In genomic region chr19:44754743-44755066, GRCh38 we compare ENCODE assay signal across 8 cellular contexts. TPM values are rescaled to one million over a fixed set of nuclear protein-coding genes. Genes with fewer than 3 reads are reported as not detected.
DNase-seq lines count a peak whose midpoint lies in the region; ATAC-seq and TF ChIP-seq lines count a peak whose summit lies in the region.

No MANE protein-coding gene starts in this region.

- no peak for DNase-seq in T-helper 17 cell
- no peak for DNase-seq in activated gamma-delta T cell (lab: John Stamatoyannopoulos, UW)
- no peak for DNase-seq in DMS114 treated with DMSO at 0.1 percent for 48 hours (lab: John Stamatoyannopoulos, UW; ENCODE audit: unreplicated experiment)

- H3K4me1 ChIP-seq in gastroesophageal sphincter = peaks cover 0 to 98% (median 67%) of the 10 kb centered on the region in 3 donors
- H3K4me1 ChIP-seq in skeletal muscle satellite cell (ENCODE audit: control insufficient read depth, insufficient read depth, low read length) = peaks cover 77% of the 10 kb centered on the region

- no peaks in the 10 kb centered on the region for H3K27me3 Mint-ChIP-seq in T-helper 17 cell

- H3K9ac ChIP-seq in skeletal muscle satellite cell (ENCODE audit: low read depth, low read length) = peak overlapping the region; percentile 82

- peaks cover 48% of the 10 kb centered on the region for H3K4me1 Mint-ChIP-seq in T-helper 17 cell

- TF ChIP-seq CTCF in gastroesophageal sphincter (IDR thresholded peaks at IDR 0.05) = no peak

- H3K27me3 ChIP-seq in gastroesophageal sphincter (no peaks in the 10 kb centered on the region), skeletal muscle satellite cell (ENCODE audit: control insufficient read depth, insufficient read depth, low read length) (no peaks in the 10 kb centered on the region)

- H3K27ac ChIP-seq in gastroesophageal sphincter = peak overlapping the region in 3 of 4 donors; percentile 88 to 93 (median 90)

- TF ChIP-seq EP300 in gastroesophageal sphincter (IDR thresholded peaks at IDR 0.05) = no peak

- peak overlapping the region in 1 of 2 donors; percentile 49 for H3K4me3 ChIP-seq in gastroesophageal sphincter
- H3K4me3 ChIP-seq in skeletal muscle satellite cell (ENCODE audit: low read length) = peak overlapping the region; percentile 65

- H3K27ac Mint-ChIP-seq in T-helper 17 cell = peak overlapping the region; percentile 98

- H3K4me2 ChIP-seq in skeletal muscle satellite cell (ENCODE audit: low read length) = peak overlapping the region; percentile 95

- H3K9me3 ChIP-seq in T-helper 17 cell (ENCODE audit: control insufficient read depth, low read length, poor library complexity, severe bottlenecking) = no peaks in the 10 kb centered on the region
- H3K9me3 ChIP-seq in gastroesophageal sphincter = no peaks in the 10 kb centered on the region
- H3K9me3 ChIP-seq in skeletal muscle satellite cell (replicated peaks; ENCODE audit: low read length) = no peaks in the 10 kb centered on the region

- H3K36me3 ChIP-seq in gastroesophageal sphincter (peaks cover 0 to 65% of the 10 kb centered on the region in 2 donors), skeletal muscle satellite cell (ENCODE audit: insufficient read depth, low read length) (peaks cover 49% of the 10 kb centered on the region)

- no peak for TF ChIP-seq POLR2A in gastroesophageal sphincter (IDR thresholded peaks at IDR 0.05)

- H3K4me3 Mint-ChIP-seq in T-helper 17 cell = peak overlapping the region; percentile 99

- 25% methylated on average over 1 of the region's 10 CpGs; no CpG with 5 or more reads in 1 of the 2 donors for WGBS in gastroesophageal sphincter (ENCODE audit: low coverage in 1 of 2), 2 donors

- peaks cover 4% of the 10 kb centered on the region for H3K36me3 Mint-ChIP-seq in T-helper 17 cell (ENCODE audit: low read depth)

- peak; percentile 0 for ATAC-seq in GM21737 (IDR thresholded peaks at IDR 0.05; ENCODE audit: unreplicated experiment)
- ATAC-seq in T-helper 17 cell = no peak
- no peak for ATAC-seq in gastroesophageal sphincter
- no peak for ATAC-seq in GM21529 (IDR thresholded peaks at IDR 0.05; ENCODE audit: unreplicated experiment)
- ATAC-seq in GM19324 (IDR thresholded peaks at IDR 0.05; ENCODE audit: low FRiP score, unreplicated experiment) = no peak

RNA-seq across cellular contexts. Expression of gene BCL3, which starts 6.2 kb away (rescaled TPM):
- total RNA-seq in T-helper 17 cell (100 to 1,000 TPM; 149 to 168 TPM), gastroesophageal sphincter (10 to 100 TPM; 13.2 to 37.7 (median 16.4) TPM)
- 5.7 and 5.8 TPM in 2 replicates for total RNA-seq in skeletal muscle satellite cell (2012; rRNA removed)

RNA-seq across cellular contexts. Expression of gene CBLC, which starts 23.0 kb away (rescaled TPM):
- total RNA-seq in T-helper 17 cell = not detected
- 1 to 10 TPM in 1 of 4 donors, under 1 TPM in 1, not detected in 2; 0.93 to 1.0 TPM for total RNA-seq in gastroesophageal sphincter
- total RNA-seq in skeletal muscle satellite cell (2012; rRNA removed) = not detected in 2 replicates

RNA-seq across cellular contexts. Expression of gene BCAM, which starts 54.2 kb away (rescaled TPM):
- total RNA-seq in T-helper 17 cell (not detected), gastroesophageal sphincter (10 to 100 TPM; 24.1 to 52.7 (median 36.9) TPM)
- total RNA-seq in skeletal muscle satellite cell (2012; rRNA removed) = 0.25 and 7.6 TPM in 2 replicates

RNA-seq across cellular contexts. Expression of gene CEACAM16, which starts 55.8 kb away (rescaled TPM):
- total RNA-seq in T-helper 17 cell (not detected), gastroesophageal sphincter (not detected)
- total RNA-seq in skeletal muscle satellite cell (2012; rRNA removed) = not detected in 2 replicates

Comparison
In these comparisons a context has a peak if more than half of its experiments do, and no peak if none do; other contexts are left out.
1. RNA of gene BCAM, which starts 54.2 kb away (total RNA-seq): 24.1 to 52.7 TPM in gastroesophageal sphincter; not detected in T-helper 17 cell; every median in the first group is over 10 times any median in the second.